8 cellular contexts compared by ENCODE assay signal in genomic region chr3:133413166-133414020, GRCh38. TPM values are rescaled to one million over a fixed set of nuclear protein-coding genes. Genes with fewer than 3 reads are reported as not detected.
DNase-seq lines count a peak whose midpoint lies in the region; ATAC-seq and TF ChIP-seq lines count a peak whose summit lies in the region.

No MANE protein-coding gene starts in this region.

- peaks cover 0 to 17% (median 0%) of the 10 kb centered on the region in 4 donors for H3K27me3 ChIP-seq in esophagus squamous epithelium
- no peaks in the 10 kb centered on the region for H3K27me3 ChIP-seq in CD8-positive, alpha-beta memory T cell (ENCODE audit: insufficient read depth, low read length, poor library complexity, severe bottlenecking)

- H3K36me3 Mint-ChIP-seq in CD8-positive, alpha-beta memory T cell = no peaks in the 10 kb centered on the region

- H3K9me3 ChIP-seq in esophagus squamous epithelium = no peaks in the 10 kb centered on the region
- H3K9me3 ChIP-seq in CD8-positive, alpha-beta memory T cell (ENCODE audit: low read length) = no peaks in the 10 kb centered on the region

- POLR2A ChIA-PET in CD8-positive, alpha-beta memory T cell (lab: Charles Lee) = no interaction called here

- H3K36me3 ChIP-seq in esophagus squamous epithelium = no peaks in the 10 kb centered on the region
- no peaks in the 10 kb centered on the region for H3K36me3 ChIP-seq in CD8-positive, alpha-beta memory T cell (ENCODE audit: insufficient read depth, low read length)

- H3K4me1 Mint-ChIP-seq in CD8-positive, alpha-beta memory T cell = peaks cover 0 to 8% (median 5%) of the 10 kb centered on the region in 3 donors

- CTCF ChIA-PET in CD8-positive, alpha-beta memory T cell (lab: Charles Lee) = no interaction called here

- H3K4me3 ChIP-seq in esophagus squamous epithelium = peak overlapping the region in 1 of 4 donors; percentile 34
- H3K4me3 ChIP-seq in CD8-positive, alpha-beta memory T cell (ENCODE audit: low read length) = no peak overlapping the region

- peak; percentile 48 for DNase-seq in G401 (ENCODE audit: low spot score)
- DNase-seq in NOMO-1 treated with DMSO at 0.1 percent for 48 hours (lab: John Stamatoyannopoulos, UW; ENCODE audit: unreplicated experiment) = peak; percentile 58
- DNase-seq in esophagus squamous epithelium (lab: John Stamatoyannopoulos, UW) = no peak
- DNase-seq in putamen (ENCODE audit: low spot score) = peak; percentile 30
- DNase-seq in kidney glomerular epithelial cell (lab: John Stamatoyannopoulos, UW) = no peak
- no peak for DNase-seq in cerebellar nuclear complex (lab: John Stamatoyannopoulos, UW)
- DNase-seq in CD8-positive, alpha-beta memory T cell = no peak

- WGBS in esophagus squamous epithelium, 2 donors = 26 to 28% methylated on average over 16 to 17 of the region's 17 CpGs

- H3K9me3 Mint-ChIP-seq in CD8-positive, alpha-beta memory T cell = no peaks in the 10 kb centered on the region

- TF ChIP-seq POLR2A in esophagus squamous epithelium (IDR thresholded peaks at IDR 0.05) = no peak

- no peak for ATAC-seq in HG02884 (IDR thresholded peaks at IDR 0.05; ENCODE audit: unreplicated experiment)

- peak overlapping the region in 1 of 7 donors; percentile 29 for H3K4me3 Mint-ChIP-seq in CD8-positive, alpha-beta memory T cell

- peaks cover 3 to 4% of the 10 kb centered on the region in 2 donors for H3K27me3 Mint-ChIP-seq in CD8-positive, alpha-beta memory T cell

- TF ChIP-seq CTCF in esophagus squamous epithelium (IDR thresholded peaks at IDR 0.05) = no peak

- in situ Hi-C loops in G401 (cut with HindIII; ENCODE audit: low sequenced_read_pairs) = no loop called here

- H3K4me1 ChIP-seq in esophagus squamous epithelium = peaks cover 0 to 16% (median 0%) of the 10 kb centered on the region in 3 donors
- no peaks in the 10 kb centered on the region for H3K4me1 ChIP-seq in CD8-positive, alpha-beta memory T cell (ENCODE audit: insufficient read depth, low read length)

- intact Hi-C loops in esophagus squamous epithelium (cut with DNase I) = no loop called here

- peak overlapping the region in 3 of 4 donors; percentile 3 to 51 (median 17) for H3K27ac ChIP-seq in esophagus squamous epithelium
- H3K27ac ChIP-seq in CD8-positive, alpha-beta memory T cell (ENCODE audit: low read depth, low read length) = no peak overlapping the region

- peak overlapping the region in 2 of 8 donors; percentile 10 to 87 for H3K27ac Mint-ChIP-seq in CD8-positive, alpha-beta memory T cell

RNA-seq across cellular contexts. Expression of gene BFSP2, which starts 13.5 kb away (rescaled TPM):
- total RNA-seq in G401 (2014; rRNA removed; shearing (Covaris generic)) = not detected in 2 replicates
- total RNA-seq in esophagus squamous epithelium = not detected
- total RNA-seq in CD8-positive, alpha-beta memory T cell = not detected
- polyA plus RNA-seq in CD8-positive, alpha-beta memory T cell = 0.82 TPM

Comparison
In these comparisons a context has a peak if more than half of its experiments do, and no peak if none do; other contexts are left out.
1. DNase-seq: peak in G401 (single experiment), NOMO-1 treated with DMSO at 0.1 percent for 48 hours (single experiment) and putamen (single experiment); none in esophagus squamous epithelium (single experiment), kidney glomerular epithelial cell (single experiment), cerebellar nuclear complex (0 of 2) and CD8-positive, alpha-beta memory T cell (0 of 5).